In the genomic region with DNA sequence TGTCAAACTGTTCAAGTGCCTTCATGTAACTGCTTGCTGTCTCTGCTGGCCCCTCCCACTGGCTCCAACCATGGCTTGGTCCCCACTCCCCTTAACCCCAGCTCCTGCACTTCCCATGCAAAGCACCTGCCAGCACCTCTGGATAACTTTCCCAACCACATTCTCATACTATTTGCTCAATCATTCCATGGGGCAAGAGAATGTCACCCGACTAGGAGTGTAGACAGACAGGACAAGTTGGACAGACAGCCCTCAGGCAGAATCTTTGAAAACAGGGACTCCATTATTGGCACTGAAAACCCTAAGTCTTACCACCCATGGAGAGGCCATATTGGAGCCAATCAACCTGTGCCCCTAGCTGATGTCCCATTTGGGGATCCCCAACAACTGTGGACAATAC, we compare ENCODE assay signal across 34 cellular contexts.
"Had no signal": no experiment of that assay in that cellular context is flagged by ENCODE, and none has a peak within 500 bp of the region (broad histone marks: within the 10 kb centered on the region; RNA-seq: fewer than 3 reads in every experiment).

No MANE protein-coding gene starts in this region.

- H3K27me3 ChIP-seq: MG63 had no signal

- H3K36me3 ChIP-seq: MG63 had no signal

- DNase-seq: Karpas-422, Kasumi-1, MG63, MM.1S, MV-4-11, NCI-H1048, NCI-H1092, NCI-H1092 treated with DMSO at 0.1 percent for 48 hours, NCI-H1105, NCI-H1105 treated with DMSO at 0.1 percent for 48 hours, NCI-H1417, NCI-H1417 treated with DMSO at 0.1 percent for 48 hours, NCI-H1436, NCI-H1436 treated with DMSO at 0.1 percent for 48 hours, NCI-H146, NCI-H1694, NCI-H1694 treated with DMSO at 0.1 percent for 48 hours, NCI-H187, NCI-H187 treated with DMSO at 0.1 percent for 48 hours, NCI-H1930, NCI-H2029, NCI-H2029 treated with DMSO at 0.1 percent for 48 hours, NCI-H2081, NCI-H2081 treated with DMSO at 0.1 percent for 48 hours, NCI-H2107, NCI-H2171, NCI-H2171 treated with DMSO at 0.1 percent for 48 hours, NCI-H2227 treated with DMSO at 0.1 percent for 48 hours, NCI-H226, NCI-H345, NCI-H446, NCI-H446 treated with DMSO at 0.1 percent for 48 hours, NCI-H510A, NCI-H510A treated with DMSO at 0.1 percent for 48 hours had no signal

- H3K4me3 ChIP-seq: MG63 had no signal
